ENCODE assay signal across 10 cellular contexts in genomic region chr2:24577481-24577880, GRCh38.
DNase-seq lines count a peak whose midpoint lies in the region; ATAC-seq and TF ChIP-seq lines count a peak whose summit lies in the region.
"Had no signal": no experiment of that assay in that cellular context is flagged by ENCODE, and none has a peak within 500 bp of the region (broad histone marks: within the 10 kb centered on the region; RNA-seq: fewer than 3 reads in every experiment).

No MANE protein-coding gene starts in this region.

- H3K36me3 Mint-ChIP-seq in CD8-positive, alpha-beta memory T cell, result peaks cover 12 to 17% (median 17%) of the 10 kb centered on the region in 3 donors
- H3K36me3 Mint-ChIP-seq in activated CD4-positive, alpha-beta memory T cell treated with anti-CD3 and anti-CD28 coated beads, Interleukin-2, amount 10 ng/mL, durations not matched to agents 7 days and 5 days (ENCODE audit: low read depth), result peaks cover 7% of the 10 kb centered on the region

- H3K27me3 ChIP-seq in CD8-positive, alpha-beta memory T cell (ENCODE audit: insufficient read depth, low read length, poor library complexity, severe bottlenecking), result no peaks in the 10 kb centered on the region
- H3K27me3 ChIP-seq in upper lobe of right lung, result no peaks in the 10 kb centered on the region

- peaks cover 56 to 86% (median 79%) of the 10 kb centered on the region in 3 donors for H3K4me1 Mint-ChIP-seq in CD8-positive, alpha-beta memory T cell
- H3K4me1 Mint-ChIP-seq in activated CD4-positive, alpha-beta memory T cell treated with anti-CD3 and anti-CD28 coated beads, Interleukin-2, amount 10 ng/mL, durations not matched to agents 7 days and 5 days, result peaks cover 54% of the 10 kb centered on the region

- H3K9me3 ChIP-seq in CD8-positive, alpha-beta memory T cell (ENCODE audit: low read length), result no peaks in the 10 kb centered on the region
- no peaks in the 10 kb centered on the region for H3K9me3 ChIP-seq in upper lobe of right lung

- ATAC-seq in GM19351 (IDR thresholded peaks at IDR 0.05; ENCODE audit: unreplicated experiment) (peak; percentile 78), HG03066 (IDR thresholded peaks at IDR 0.05; ENCODE audit: low read depth, unreplicated experiment) (peak; percentile 56), upper lobe of right lung (no peak)

- no peaks in the 10 kb centered on the region for H3K9me3 Mint-ChIP-seq in CD8-positive, alpha-beta memory T cell
- H3K9me3 Mint-ChIP-seq in activated CD4-positive, alpha-beta memory T cell treated with anti-CD3 and anti-CD28 coated beads, Interleukin-2, amount 10 ng/mL, durations not matched to agents 7 days and 5 days, result no peaks in the 10 kb centered on the region
- H3K9me3 Mint-ChIP-seq: dendritic cell treated with granulocyte-macrophage colony-stimulating factor and Interleukin-4, amounts not matched to agents 40 ng/mL and 50 ng/mL, for 4 days had no signal

- H3K27ac ChIP-seq in CD8-positive, alpha-beta memory T cell (ENCODE audit: low read depth, low read length), result no peak overlapping the region
- H3K27ac ChIP-seq in upper lobe of right lung, result no peak overlapping the region

- intact Hi-C loops in upper lobe of right lung (cut with DNase I), result no loop called here

- H3K4me3 ChIP-seq in CD8-positive, alpha-beta memory T cell (ENCODE audit: low read length), result no peak overlapping the region
- no peak overlapping the region for H3K4me3 ChIP-seq in upper lobe of right lung

- CTCF ChIA-PET in CD8-positive, alpha-beta memory T cell (lab: Charles Lee), result interaction anchor here (0.6 to 0.9 kb wide), 2 partner anchors 14 to 15 kb away, joined by 3 read pairs; no protein-coding TSS in a partner anchor
- CTCF ChIA-PET in activated CD4-positive, alpha-beta memory T cell treated with anti-CD3 and anti-CD28 coated beads, Interleukin-2, amount 10 ng/mL, durations not matched to agents 7 days and 5 days (lab: Charles Lee), result interaction anchor here (0.6 to 1.6 kb wide), 3 partner anchors 13 to 62 kb away, joined by 3 to 4 read pairs (median 3); no protein-coding TSS in a partner anchor

- peak overlapping the region in 5 of 7 donors; percentile 63 to 74 (median 69) for H3K4me3 Mint-ChIP-seq in CD8-positive, alpha-beta memory T cell
- H3K4me3 Mint-ChIP-seq in activated CD4-positive, alpha-beta memory T cell treated with anti-CD3 and anti-CD28 coated beads, Interleukin-2, amount 10 ng/mL, durations not matched to agents 7 days and 5 days, result peak overlapping the region; percentile 44
- H3K4me3 Mint-ChIP-seq: dendritic cell treated with granulocyte-macrophage colony-stimulating factor and Interleukin-4, amounts not matched to agents 40 ng/mL and 50 ng/mL, for 4 days had no signal

- H3K4me1 ChIP-seq in CD8-positive, alpha-beta memory T cell (ENCODE audit: insufficient read depth, low read length), result peaks cover 20% of the 10 kb centered on the region
- H3K4me1 ChIP-seq in upper lobe of right lung, result no peaks in the 10 kb centered on the region

- H3K27ac Mint-ChIP-seq in CD8-positive, alpha-beta memory T cell, result peak overlapping the region in 4 of 8 donors; percentile 29 to 67 (median 60)
- peak overlapping the region; percentile 28 for H3K27ac Mint-ChIP-seq in activated CD4-positive, alpha-beta memory T cell treated with anti-CD3 and anti-CD28 coated beads, Interleukin-2, amount 10 ng/mL, durations not matched to agents 7 days and 5 days
- H3K27ac Mint-ChIP-seq: dendritic cell treated with granulocyte-macrophage colony-stimulating factor and Interleukin-4, amounts not matched to agents 40 ng/mL and 50 ng/mL, for 4 days had no signal

- no peak for DNase-seq in CD8-positive, alpha-beta memory T cell
- DNase-seq in activated CD4-positive, alpha-beta memory T cell treated with anti-CD3 and anti-CD28 coated beads, Interleukin-2, amount 10 ng/mL, durations not matched to agents 7 days and 5 days, result no peak
- DNase-seq in NCI-H2107 (lab: John Stamatoyannopoulos, UW), result no peak
- DNase-seq in NCI-H1048 (lab: John Stamatoyannopoulos, UW), result no peak
- no peak for DNase-seq in SW480 (ENCODE audit: low spot score)
- no peak for DNase-seq in upper lobe of right lung
- DNase-seq: DMS 273 treated with DMSO at 0.1 percent for 48 hours had no signal

- POLR2A ChIA-PET in CD8-positive, alpha-beta memory T cell (lab: Charles Lee), result no interaction called here
- POLR2A ChIA-PET in activated CD4-positive, alpha-beta memory T cell treated with anti-CD3 and anti-CD28 coated beads, Interleukin-2, amount 10 ng/mL, durations not matched to agents 7 days and 5 days (lab: Charles Lee), result interaction anchor here (0.9 to 2.8 kb wide), 2 partner anchors 9 to 86 kb away, joined by 3 to 8 read pairs; partner anchors contain the start of gene NCOA1

- TF ChIP-seq CTCF in upper lobe of right lung (IDR thresholded peaks at IDR 0.05), result no peak

- no peaks in the 10 kb centered on the region for H3K27me3 Mint-ChIP-seq in CD8-positive, alpha-beta memory T cell
- no peaks in the 10 kb centered on the region for H3K27me3 Mint-ChIP-seq in activated CD4-positive, alpha-beta memory T cell treated with anti-CD3 and anti-CD28 coated beads, Interleukin-2, amount 10 ng/mL, durations not matched to agents 7 days and 5 days
- H3K27me3 Mint-ChIP-seq: dendritic cell treated with granulocyte-macrophage colony-stimulating factor and Interleukin-4, amounts not matched to agents 40 ng/mL and 50 ng/mL, for 4 days had no signal

- no peaks in the 10 kb centered on the region for H3K36me3 ChIP-seq in CD8-positive, alpha-beta memory T cell (ENCODE audit: insufficient read depth, low read length)
- H3K36me3 ChIP-seq in upper lobe of right lung, result no peaks in the 10 kb centered on the region
